1 cellular context compared by ENCODE assay signal in the genomic region with DNA sequence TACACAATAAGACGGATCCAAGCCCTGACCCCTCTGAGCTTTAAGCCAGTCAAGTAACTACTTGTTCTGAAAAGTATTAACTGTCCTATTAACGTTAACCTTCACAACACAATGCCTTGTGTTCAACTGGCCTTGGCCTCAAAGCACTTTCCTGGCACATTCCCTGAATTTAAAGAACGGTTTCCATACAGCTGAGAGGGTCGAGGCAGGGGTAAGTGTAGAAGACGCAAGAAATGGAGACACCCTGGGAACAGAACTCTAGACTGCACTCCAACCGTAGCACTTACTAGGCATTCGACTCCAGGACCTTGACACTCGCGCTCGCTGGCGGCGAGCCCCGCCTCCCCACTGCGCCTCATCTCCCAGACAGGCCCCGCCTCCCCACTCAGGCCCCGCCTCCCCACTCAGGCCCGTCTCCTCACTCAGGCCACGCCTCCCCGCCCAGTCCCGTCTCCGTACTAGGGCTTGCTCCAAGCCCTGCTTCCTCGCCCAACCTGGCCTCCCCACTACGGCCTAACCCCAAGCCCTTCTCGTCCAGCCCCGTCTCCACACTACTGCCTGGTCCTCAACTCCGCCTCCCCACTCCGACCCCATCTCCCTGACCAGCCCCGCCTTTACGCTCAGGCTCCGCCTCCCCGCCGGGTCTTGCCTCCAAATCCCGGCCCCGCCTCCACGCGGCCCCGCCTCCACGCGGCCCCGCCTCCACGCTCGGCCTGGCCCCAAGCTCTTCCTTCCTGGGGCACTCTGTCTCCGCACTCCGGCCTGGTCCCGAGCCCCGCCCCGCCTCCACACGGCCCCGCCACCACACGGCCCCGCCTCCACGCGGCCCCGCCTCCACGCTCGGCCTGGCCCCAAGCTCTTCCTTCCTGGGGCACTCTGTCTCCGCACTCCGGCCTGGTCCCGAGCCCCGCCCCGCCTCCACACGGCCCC.
TF ChIP-seq lines count a peak whose summit lies in the region.

No MANE protein-coding gene starts in this region.

TF ChIP-seq in HEK293, 187 proteins besides CTCF, POLR2A, EP300 and RAD21 (continued from another document):
- TF ChIP-seq IKZF3 (tag by site-specific recombination; IDR thresholded peaks at IDR 0.05) = no peak
- no peak for TF ChIP-seq SALL2 (tag by site-specific recombination; IDR thresholded peaks at IDR 0.05; ENCODE audit: borderline replicate concordance)
- TF ChIP-seq, protein P1, sequence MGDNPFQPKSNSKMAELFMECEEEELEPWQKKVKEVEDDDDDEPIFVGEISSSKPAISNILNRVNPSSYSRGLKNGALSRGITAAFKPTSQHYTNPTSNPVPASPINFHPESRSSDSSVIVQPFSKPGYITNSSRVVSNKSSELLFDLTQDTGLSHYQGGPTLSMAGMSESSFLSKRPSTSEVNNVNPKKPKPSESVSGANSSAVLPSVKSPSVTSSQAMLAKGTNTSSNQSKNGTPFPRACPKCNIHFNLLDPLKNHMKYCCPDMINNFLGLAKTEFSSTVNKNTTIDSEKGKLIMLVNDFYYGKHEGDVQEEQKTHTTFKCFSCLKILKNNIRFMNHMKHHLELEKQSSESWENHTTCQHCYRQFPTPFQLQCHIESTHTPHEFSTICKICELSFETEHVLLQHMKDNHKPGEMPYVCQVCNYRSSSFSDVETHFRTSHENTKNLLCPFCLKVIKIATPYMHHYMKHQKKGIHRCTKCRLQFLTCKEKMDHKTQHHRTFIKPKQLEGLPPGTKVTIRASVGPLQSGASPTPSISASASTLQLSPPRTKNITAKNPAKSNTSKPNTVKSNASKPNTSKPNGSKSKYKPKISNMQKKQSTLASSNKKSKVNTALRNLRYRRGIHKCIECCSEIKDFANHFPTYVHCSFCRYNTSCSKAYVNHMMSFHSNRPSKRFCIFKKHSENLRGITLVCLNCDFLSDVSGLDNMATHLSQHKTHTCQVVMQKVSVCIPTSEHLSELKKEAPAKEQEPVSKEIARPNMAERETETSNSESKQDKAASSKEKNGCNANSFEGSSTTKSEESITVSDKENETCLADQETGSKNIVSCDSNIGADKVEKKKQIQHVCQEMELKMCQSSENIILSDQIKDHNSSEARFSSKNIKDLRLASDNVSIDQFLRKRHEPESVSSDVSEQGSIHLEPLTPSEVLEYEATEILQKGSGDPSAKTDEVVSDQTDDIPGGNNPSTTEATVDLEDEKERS (tag by site-specific recombination; IDR thresholded peaks at IDR 0.05) = no peak
- TF ChIP-seq ZNF274 (IDR thresholded peaks at IDR 0.05; ENCODE audit: low read length) = no peak
- no peak for TF ChIP-seq ZNF274 (tag by site-specific recombination; IDR thresholded peaks at IDR 0.05; ENCODE audit: borderline replicate concordance)
- TF ChIP-seq KLF16 (tag by site-specific recombination; IDR thresholded peaks at IDR 0.05) = peak; percentile 26; the same call in 1 of the 2 replicates
- TF ChIP-seq, protein P2, sequence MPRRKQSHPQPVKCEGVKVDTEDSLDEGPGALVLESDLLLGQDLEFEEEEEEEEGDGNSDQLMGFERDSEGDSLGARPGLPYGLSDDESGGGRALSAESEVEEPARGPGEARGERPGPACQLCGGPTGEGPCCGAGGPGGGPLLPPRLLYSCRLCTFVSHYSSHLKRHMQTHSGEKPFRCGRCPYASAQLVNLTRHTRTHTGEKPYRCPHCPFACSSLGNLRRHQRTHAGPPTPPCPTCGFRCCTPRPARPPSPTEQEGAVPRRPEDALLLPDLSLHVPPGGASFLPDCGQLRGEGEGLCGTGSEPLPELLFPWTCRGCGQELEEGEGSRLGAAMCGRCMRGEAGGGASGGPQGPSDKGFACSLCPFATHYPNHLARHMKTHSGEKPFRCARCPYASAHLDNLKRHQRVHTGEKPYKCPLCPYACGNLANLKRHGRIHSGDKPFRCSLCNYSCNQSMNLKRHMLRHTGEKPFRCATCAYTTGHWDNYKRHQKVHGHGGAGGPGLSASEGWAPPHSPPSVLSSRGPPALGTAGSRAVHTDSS (tag by site-specific recombination; IDR thresholded peaks at IDR 0.05) = no peak
- TF ChIP-seq ZNF324 (tag by site-specific recombination; IDR thresholded peaks at IDR 0.05) = no peak
- no peak for TF ChIP-seq ZNF311 (tag by site-specific recombination; IDR thresholded peaks at IDR 0.05; ENCODE audit: borderline replicate concordance)
- TF ChIP-seq ZNF596 (tag by site-specific recombination; IDR thresholded peaks at IDR 0.05) = no peak
- no peak for TF ChIP-seq ZNF623 (tag by site-specific recombination; IDR thresholded peaks at IDR 0.05)
- TF ChIP-seq, protein P3, sequence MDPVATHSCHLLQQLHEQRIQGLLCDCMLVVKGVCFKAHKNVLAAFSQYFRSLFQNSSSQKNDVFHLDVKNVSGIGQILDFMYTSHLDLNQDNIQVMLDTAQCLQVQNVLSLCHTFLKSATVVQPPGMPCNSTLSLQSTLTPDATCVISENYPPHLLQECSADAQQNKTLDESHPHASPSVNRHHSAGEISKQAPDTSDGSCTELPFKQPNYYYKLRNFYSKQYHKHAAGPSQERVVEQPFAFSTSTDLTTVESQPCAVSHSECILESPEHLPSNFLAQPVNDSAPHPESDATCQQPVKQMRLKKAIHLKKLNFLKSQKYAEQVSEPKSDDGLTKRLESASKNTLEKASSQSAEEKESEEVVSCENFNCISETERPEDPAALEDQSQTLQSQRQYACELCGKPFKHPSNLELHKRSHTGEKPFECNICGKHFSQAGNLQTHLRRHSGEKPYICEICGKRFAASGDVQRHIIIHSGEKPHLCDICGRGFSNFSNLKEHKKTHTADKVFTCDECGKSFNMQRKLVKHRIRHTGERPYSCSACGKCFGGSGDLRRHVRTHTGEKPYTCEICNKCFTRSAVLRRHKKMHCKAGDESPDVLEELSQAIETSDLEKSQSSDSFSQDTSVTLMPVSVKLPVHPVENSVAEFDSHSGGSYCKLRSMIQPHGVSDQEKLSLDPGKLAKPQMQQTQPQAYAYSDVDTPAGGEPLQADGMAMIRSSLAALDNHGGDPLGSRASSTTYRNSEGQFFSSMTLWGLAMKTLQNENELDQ (tag by site-specific recombination; IDR thresholded peaks at IDR 0.05; ENCODE audit: low read depth) = no peak
- TF ChIP-seq, protein P4, sequence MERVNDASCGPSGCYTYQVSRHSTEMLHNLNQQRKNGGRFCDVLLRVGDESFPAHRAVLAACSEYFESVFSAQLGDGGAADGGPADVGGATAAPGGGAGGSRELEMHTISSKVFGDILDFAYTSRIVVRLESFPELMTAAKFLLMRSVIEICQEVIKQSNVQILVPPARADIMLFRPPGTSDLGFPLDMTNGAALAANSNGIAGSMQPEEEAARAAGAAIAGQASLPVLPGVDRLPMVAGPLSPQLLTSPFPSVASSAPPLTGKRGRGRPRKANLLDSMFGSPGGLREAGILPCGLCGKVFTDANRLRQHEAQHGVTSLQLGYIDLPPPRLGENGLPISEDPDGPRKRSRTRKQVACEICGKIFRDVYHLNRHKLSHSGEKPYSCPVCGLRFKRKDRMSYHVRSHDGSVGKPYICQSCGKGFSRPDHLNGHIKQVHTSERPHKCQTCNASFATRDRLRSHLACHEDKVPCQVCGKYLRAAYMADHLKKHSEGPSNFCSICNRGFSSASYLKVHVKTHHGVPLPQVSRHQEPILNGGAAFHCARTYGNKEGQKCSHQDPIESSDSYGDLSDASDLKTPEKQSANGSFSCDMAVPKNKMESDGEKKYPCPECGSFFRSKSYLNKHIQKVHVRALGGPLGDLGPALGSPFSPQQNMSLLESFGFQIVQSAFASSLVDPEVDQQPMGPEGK (tag by site-specific recombination; IDR thresholded peaks at IDR 0.05) = peak; percentile 72; the same call in 1 of the 2 replicates
- TF ChIP-seq, protein P5, sequence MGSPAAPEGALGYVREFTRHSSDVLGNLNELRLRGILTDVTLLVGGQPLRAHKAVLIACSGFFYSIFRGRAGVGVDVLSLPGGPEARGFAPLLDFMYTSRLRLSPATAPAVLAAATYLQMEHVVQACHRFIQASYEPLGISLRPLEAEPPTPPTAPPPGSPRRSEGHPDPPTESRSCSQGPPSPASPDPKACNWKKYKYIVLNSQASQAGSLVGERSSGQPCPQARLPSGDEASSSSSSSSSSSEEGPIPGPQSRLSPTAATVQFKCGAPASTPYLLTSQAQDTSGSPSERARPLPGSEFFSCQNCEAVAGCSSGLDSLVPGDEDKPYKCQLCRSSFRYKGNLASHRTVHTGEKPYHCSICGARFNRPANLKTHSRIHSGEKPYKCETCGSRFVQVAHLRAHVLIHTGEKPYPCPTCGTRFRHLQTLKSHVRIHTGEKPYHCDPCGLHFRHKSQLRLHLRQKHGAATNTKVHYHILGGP (tag by site-specific recombination; IDR thresholded peaks at IDR 0.05) = no peak
- no peak for TF ChIP-seq ZBTB48 (tag by site-specific recombination; IDR thresholded peaks at IDR 0.05)
- TF ChIP-seq ZNF426 (tag by site-specific recombination; IDR thresholded peaks at IDR 0.05) = no peak
- no peak for TF ChIP-seq ZNF521 (tag by site-specific recombination; IDR thresholded peaks at IDR 0.05)
- no peak for TF ChIP-seq PRDM1 (tag by site-specific recombination; IDR thresholded peaks at IDR 0.05)
- no peak for TF ChIP-seq ZNF660 (tag by site-specific recombination; IDR thresholded peaks at IDR 0.05)
- TF ChIP-seq ZIC2 (tag by site-specific recombination; IDR thresholded peaks at IDR 0.05) = peak; percentile 8; the same call in 1 of the 2 replicates
- peak; percentile 9; the same call in 1 of the 2 replicates for TF ChIP-seq KLF10 (tag by site-specific recombination; IDR thresholded peaks at IDR 0.05)
- TF ChIP-seq, protein P6, sequence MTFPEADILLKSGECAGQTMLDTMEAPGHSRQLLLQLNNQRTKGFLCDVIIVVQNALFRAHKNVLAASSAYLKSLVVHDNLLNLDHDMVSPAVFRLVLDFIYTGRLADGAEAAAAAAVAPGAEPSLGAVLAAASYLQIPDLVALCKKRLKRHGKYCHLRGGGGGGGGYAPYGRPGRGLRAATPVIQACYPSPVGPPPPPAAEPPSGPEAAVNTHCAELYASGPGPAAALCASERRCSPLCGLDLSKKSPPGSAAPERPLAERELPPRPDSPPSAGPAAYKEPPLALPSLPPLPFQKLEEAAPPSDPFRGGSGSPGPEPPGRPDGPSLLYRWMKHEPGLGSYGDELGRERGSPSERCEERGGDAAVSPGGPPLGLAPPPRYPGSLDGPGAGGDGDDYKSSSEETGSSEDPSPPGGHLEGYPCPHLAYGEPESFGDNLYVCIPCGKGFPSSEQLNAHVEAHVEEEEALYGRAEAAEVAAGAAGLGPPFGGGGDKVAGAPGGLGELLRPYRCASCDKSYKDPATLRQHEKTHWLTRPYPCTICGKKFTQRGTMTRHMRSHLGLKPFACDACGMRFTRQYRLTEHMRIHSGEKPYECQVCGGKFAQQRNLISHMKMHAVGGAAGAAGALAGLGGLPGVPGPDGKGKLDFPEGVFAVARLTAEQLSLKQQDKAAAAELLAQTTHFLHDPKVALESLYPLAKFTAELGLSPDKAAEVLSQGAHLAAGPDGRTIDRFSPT (tag by site-specific recombination; IDR thresholded peaks at IDR 0.05) = no peak
- TF ChIP-seq, protein P7, sequence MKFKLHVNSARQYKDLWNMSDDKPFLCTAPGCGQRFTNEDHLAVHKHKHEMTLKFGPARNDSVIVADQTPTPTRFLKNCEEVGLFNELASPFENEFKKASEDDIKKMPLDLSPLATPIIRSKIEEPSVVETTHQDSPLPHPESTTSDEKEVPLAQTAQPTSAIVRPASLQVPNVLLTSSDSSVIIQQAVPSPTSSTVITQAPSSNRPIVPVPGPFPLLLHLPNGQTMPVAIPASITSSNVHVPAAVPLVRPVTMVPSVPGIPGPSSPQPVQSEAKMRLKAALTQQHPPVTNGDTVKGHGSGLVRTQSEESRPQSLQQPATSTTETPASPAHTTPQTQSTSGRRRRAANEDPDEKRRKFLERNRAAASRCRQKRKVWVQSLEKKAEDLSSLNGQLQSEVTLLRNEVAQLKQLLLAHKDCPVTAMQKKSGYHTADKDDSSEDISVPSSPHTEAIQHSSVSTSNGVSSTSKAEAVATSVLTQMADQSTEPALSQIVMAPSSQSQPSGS (tag by site-specific recombination; IDR thresholded peaks at IDR 0.05; ENCODE audit: low read depth) = no peak
